ENCODE assay signal across 14 cellular contexts in the genomic region with DNA sequence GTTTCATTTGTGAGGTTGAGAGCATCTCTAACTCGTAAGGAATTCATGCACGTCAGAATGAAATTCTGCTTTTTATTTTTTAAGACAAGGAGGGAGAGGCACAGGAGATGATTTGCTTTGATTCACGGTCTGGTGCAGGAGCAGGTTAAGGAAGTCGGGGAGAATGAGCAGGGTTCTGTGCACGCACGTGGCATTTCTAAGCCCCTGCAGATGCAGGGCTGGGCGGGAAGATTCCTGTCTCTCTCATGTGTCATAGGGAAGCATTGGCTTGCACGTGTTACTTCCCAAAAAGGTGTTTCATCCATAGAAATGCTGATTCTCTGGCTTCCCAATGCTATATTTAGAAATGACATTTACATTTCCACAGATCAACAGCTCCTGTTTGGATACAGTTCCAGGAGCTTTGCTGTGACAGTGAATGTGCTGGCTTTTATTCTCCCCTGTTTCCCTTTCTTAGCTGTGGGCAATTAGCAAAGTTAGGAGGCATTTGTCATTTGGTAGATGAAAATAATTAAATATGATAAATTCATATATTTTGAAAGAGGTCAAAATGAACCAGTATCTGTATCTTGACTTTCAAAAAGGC.
"Had no signal": no experiment of that assay in that cellular context is flagged by ENCODE, and none has a peak within 500 bp of the region (broad histone marks: within the 10 kb centered on the region; RNA-seq: fewer than 3 reads in every experiment).

No MANE protein-coding gene starts in this region.

- H3K4me3 ChIP-seq: colonic mucosa, heart left ventricle, lower lobe of right lung, pancreas, psoas muscle, spleen, tibial artery, upper lobe of left lung, uterus had no signal

- H3K27me3 ChIP-seq: colonic mucosa, foreskin keratinocyte, heart left ventricle, spleen, tibial artery, upper lobe of left lung, uterus had no signal

- H3K9me3 ChIP-seq: colonic mucosa, heart left ventricle, lower lobe of right lung, pancreas, psoas muscle, spleen, tibial artery, upper lobe of left lung, uterus had no signal

- ATAC-seq: sciatic nerve; stimulated activated memory B cell treated with anti-CD40 and anti-IgM and Interleukin-4, amounts not matched to agents 10 μg/mL and 1 μg/mL and 100 μg/mL, for 72 hours had no signal

- H3K4me1 ChIP-seq: colonic mucosa, foreskin keratinocyte, lower lobe of right lung, pancreas, psoas muscle, tibial artery, upper lobe of left lung, uterus had no signal

- H3K36me3 ChIP-seq: colonic mucosa, heart left ventricle, lower lobe of right lung, pancreas, spleen, tibial artery, upper lobe of left lung, uterus had no signal

- H3K27ac ChIP-seq: colonic mucosa, foreskin keratinocyte, heart left ventricle, lower lobe of right lung, pancreas, psoas muscle, spleen, tibial artery, upper lobe of left lung, uterus had no signal

- DNase-seq: islet precursor cell, lower lobe of right lung, occipital lobe, psoas muscle, spleen, tibial artery, upper lobe of left lung had no signal
